ENCODE assay signal across 9 cellular contexts in genomic region chr3:113275876-113276580, GRCh38.
DNase-seq lines count a peak whose midpoint lies in the region; ATAC-seq and TF ChIP-seq lines count a peak whose summit lies in the region.
"Had no signal": no experiment of that assay in that cellular context is flagged by ENCODE, and none has a peak within 500 bp of the region (broad histone marks: within the 10 kb centered on the region; RNA-seq: fewer than 3 reads in every experiment).

No MANE protein-coding gene starts in this region.

- 49 to 54% methylated on average over 13 to 14 of the region's 14 CpGs for WGBS in testis, 2 donors

- TF ChIP-seq POLR2A in testis (IDR thresholded peaks at IDR 0.05), result no peak

- no peaks in the 10 kb centered on the region for H3K9me3 ChIP-seq in testis

- H3K36me3 ChIP-seq in testis (ENCODE audit: low read depth, missing control alignments), result no peaks in the 10 kb centered on the region

- peak overlapping the region; percentile 32 for H3K4me3 Mint-ChIP-seq in activated CD8-positive, alpha-beta memory T cell treated with anti-CD3 and anti-CD28 coated beads, Interleukin-2, amount 10 ng/mL, durations not matched to agents 7 days and 5 days

- H3K4me1 Mint-ChIP-seq in activated CD8-positive, alpha-beta memory T cell treated with anti-CD3 and anti-CD28 coated beads, Interleukin-2, amount 10 ng/mL, durations not matched to agents 7 days and 5 days, result peaks cover 8% of the 10 kb centered on the region

- no peaks in the 10 kb centered on the region for H3K36me3 Mint-ChIP-seq in activated CD8-positive, alpha-beta memory T cell treated with anti-CD3 and anti-CD28 coated beads, Interleukin-2, amount 10 ng/mL, durations not matched to agents 7 days and 5 days

- DNase-seq in activated CD8-positive, alpha-beta memory T cell treated with anti-CD3 and anti-CD28 coated beads, Interleukin-2, amount 10 ng/mL, durations not matched to agents 7 days and 5 days, result no peak
- no peak for DNase-seq in activated CD8-positive, alpha-beta memory T cell treated with anti-CD3 and anti-CD28 coated beads, Interleukin-2, amount 50 U/mL, for 4 hours
- DNase-seq in NCI-H69 (lab: John Stamatoyannopoulos, UW), result peak; percentile 74
- DNase-seq in caudate nucleus (lab: John Stamatoyannopoulos, UW), result peak in 14 of 61 donors; percentile 8 to 48 (median 20)
- DNase-seq in left lobe of liver (ENCODE audit: low spot score), result no peak
- DNase-seq in testis, result no peak

- TF ChIP-seq CTCF in testis (IDR thresholded peaks at IDR 0.05), result no peak

- no peak overlapping the region for H3K4me3 ChIP-seq in testis

- no peak overlapping the region for H3K27ac Mint-ChIP-seq in activated CD8-positive, alpha-beta memory T cell treated with anti-CD3 and anti-CD28 coated beads, Interleukin-2, amount 10 ng/mL, durations not matched to agents 7 days and 5 days

- peaks cover 2% of the 10 kb centered on the region for H3K27me3 Mint-ChIP-seq in activated CD8-positive, alpha-beta memory T cell treated with anti-CD3 and anti-CD28 coated beads, Interleukin-2, amount 10 ng/mL, durations not matched to agents 7 days and 5 days

- intact Hi-C loops in testis (cut with DNase I; ENCODE audit: low total_unique reads), result no loop called here

- peaks cover 15% of the 10 kb centered on the region for H3K4me1 ChIP-seq in testis

- no peak for ATAC-seq in activated CD8-positive, alpha-beta memory T cell treated with anti-CD3 and anti-CD28 coated beads, Interleukin-2, amount 10 ng/mL, durations not matched to agents 7 days and 5 days
- ATAC-seq in HG02943 (IDR thresholded peaks at IDR 0.05; ENCODE audit: low read depth, unreplicated experiment), result peak; percentile 82
- ATAC-seq in left lobe of liver, result peak; percentile 52
- no peak for ATAC-seq in HG03039 (IDR thresholded peaks at IDR 0.05; ENCODE audit: unreplicated experiment)

- CTCF ChIA-PET in activated CD8-positive, alpha-beta memory T cell treated with anti-CD3 and anti-CD28 coated beads, Interleukin-2, amount 10 ng/mL, durations not matched to agents 7 days and 5 days (lab: Charles Lee), result interaction anchor here (4.7 kb wide), 1 partner anchor 13 kb away, joined by 18 read pairs; no protein-coding TSS in a partner anchor

- no peaks in the 10 kb centered on the region for H3K27me3 ChIP-seq in testis

- H3K27ac ChIP-seq in caudate nucleus (ENCODE audit: low read depth, low read length) (peak overlapping the region; percentile 86), testis (peak overlapping the region; percentile 75 to 88)
- H3K27ac ChIP-seq: epithelial cell of prostate had no signal

- H3K9me3 Mint-ChIP-seq in activated CD8-positive, alpha-beta memory T cell treated with anti-CD3 and anti-CD28 coated beads, Interleukin-2, amount 10 ng/mL, durations not matched to agents 7 days and 5 days (ENCODE audit: low read depth), result no peaks in the 10 kb centered on the region

Comparison
In these comparisons a context has a peak if more than half of its experiments do, and no peak if none do; other contexts are left out.
1. ATAC-seq: peak in HG02943 (single experiment) and left lobe of liver (single experiment); none in activated CD8-positive, alpha-beta memory T cell treated with anti-CD3 and anti-CD28 coated beads, Interleukin-2, amount 10 ng/mL, durations not matched to agents 7 days and 5 days (single experiment) and HG03039 (single experiment).